Comparison of ENCODE assay signal across 8 cellular contexts in the genomic region with DNA sequence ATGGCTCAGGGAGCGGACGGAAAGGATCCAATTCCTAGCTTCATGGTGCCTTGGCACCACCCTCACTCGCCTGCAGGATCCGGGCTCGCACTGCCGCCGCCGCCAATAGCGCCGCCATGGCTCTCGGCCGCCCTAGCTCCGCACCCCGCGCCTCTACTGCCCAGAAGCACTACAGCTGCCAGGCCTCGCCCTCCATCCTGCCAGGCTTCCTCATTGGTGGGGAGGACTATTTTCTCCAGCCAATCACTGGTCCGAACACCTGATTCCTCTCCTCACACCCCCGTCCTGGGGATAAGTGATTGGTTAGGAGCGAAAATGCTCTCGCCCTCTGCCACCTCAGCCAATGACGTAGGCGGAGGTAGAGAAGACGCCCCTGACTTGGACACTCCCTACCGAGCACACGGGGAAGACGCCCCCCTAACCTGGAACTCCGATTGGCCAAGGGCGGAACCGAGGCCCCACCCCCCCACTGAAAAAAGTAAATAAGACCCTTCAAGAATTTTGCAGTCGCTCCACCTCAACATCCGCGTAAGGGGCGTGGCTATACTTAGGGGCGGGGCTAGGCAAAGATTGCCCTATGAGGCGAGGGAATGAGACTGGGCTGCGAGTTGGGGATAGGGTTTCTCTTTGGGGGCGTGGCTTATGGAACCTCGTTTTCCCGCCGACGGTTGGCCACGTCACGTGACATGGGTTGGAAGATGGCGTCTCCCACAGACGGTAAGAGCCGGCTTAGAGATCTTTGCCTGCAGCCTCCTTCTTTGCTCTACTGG. TPM values are rescaled to one million over a fixed set of nuclear protein-coding genes. Genes with fewer than 3 reads are reported as not detected.
A peak's percentile ranks its signal among the peaks of the same experiment; 100 is the strongest.
DNase-seq lines count a peak whose midpoint lies in the region; ATAC-seq and TF ChIP-seq lines count a peak whose summit lies in the region.

A gene (minus strand): TSS at position 177 of the 770 bp plus-strand sequence. CDS start 59 bp downstream, at position 118.
A gene with protein sequence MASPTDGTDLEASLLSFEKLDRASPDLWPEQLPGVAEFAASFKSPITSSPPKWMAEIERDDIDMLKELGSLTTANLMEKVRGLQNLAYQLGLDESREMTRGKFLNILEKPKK (plus strand): TSS at position 680 of the 770 bp plus-strand sequence. CDS start 19 bp downstream, at position 699.

- peaks cover 14% of the 10 kb centered on the region for H3K36me3 Mint-ChIP-seq in Caco-2 (ENCODE audit: insufficient read depth, unreplicated experiment)

- no TSS peak for BruUV-seq in Caco-2 (replicated peaks; lab: Mats Ljungman, UMichigan)

- H3K27me3 Mint-ChIP-seq in Caco-2 (ENCODE audit: insufficient read depth, unreplicated experiment): no peaks in the 10 kb centered on the region

- CTCF ChIA-PET in Caco-2 (lab: Charles Lee): no interaction called here
- CTCF ChIA-PET in activated CD8-positive, alpha-beta memory T cell treated with anti-CD3 and anti-CD28 coated beads for 36 hours (lab: Charles Lee): no interaction called here

- intact Hi-C loops in Caco-2 (cut with micrococcal nuclease; ENCODE audit: unreplicated experiment): no loop called here

- H3K9me3 Mint-ChIP-seq in Caco-2 (ENCODE audit: unreplicated experiment): no peaks in the 10 kb centered on the region

- peaks cover 13% of the 10 kb centered on the region for H3K4me1 Mint-ChIP-seq in Caco-2 (ENCODE audit: low read depth, unreplicated experiment)

- POLR2A ChIA-PET in Caco-2 (lab: Charles Lee): interaction anchor here (0.5 to 0.9 kb wide), 3 partner anchors 70 to 198 kb away, joined by 4 read pairs; a partner anchor contains a TSS
- POLR2A ChIA-PET in activated CD8-positive, alpha-beta memory T cell treated with anti-CD3 and anti-CD28 coated beads for 36 hours (lab: Charles Lee): interaction anchor here (0.5 to 1.2 kb wide), 3 partner anchors 10 to 216 kb away, joined by 3 read pairs; no protein-coding TSS in a partner anchor

- DNase-seq in Caco-2: peak; percentile 99 to 100
- peak; percentile 100 for DNase-seq in HT1080 (ENCODE audit: low read depth)
- peak; percentile 99 to 100 for DNase-seq in NOMO-1 (lab: John Stamatoyannopoulos, UW; ENCODE audit: unreplicated experiment in 2 of 2)
- peak; percentile 100 for DNase-seq in effector CD8-positive, alpha-beta T cell (lab: John Stamatoyannopoulos, UW)
- peak; percentile 100 for DNase-seq in lung microvascular endothelial cell (ENCODE audit: low read depth in 2 of 2)
- DNase-seq in stimulated activated CD4-positive, alpha-beta T cell treated with anti-CD3 and anti-CD28 coated beads, TNF-alpha, amount 100 ng/mL, for 48 hours (ENCODE audit: low read depth in 3 of 3): peak; percentile 100

- no peaks in the 10 kb centered on the region; the same call in 1 of the 2 replicates for H3K36me3 ChIP-seq in Caco-2 (ENCODE audit: control insufficient read depth, insufficient read depth, low read length)

- H3K4me3 ChIP-seq in Caco-2 (ENCODE audit: low read depth, low read length): peak within 1 kb of the TSS; percentile 80

- no peaks in the 10 kb centered on the region for H3K27me3 ChIP-seq in Caco-2 (replicated peaks; ENCODE audit: control insufficient read depth, insufficient read depth, low read length)

- H3K4me1 ChIP-seq in Caco-2: peaks cover 14% of the 10 kb centered on the region

- TF ChIP-seq CTCF in Caco-2 (IDR thresholded peaks at IDR 0.05; ENCODE audit: insufficient read depth in 1 of 2, low read depth in 1 of 2, low read length in 1 of 2, severe bottlenecking in 1 of 2, unreplicated experiment in 1 of 2): peak in 1 of 2 experiments; percentile 24

- H3K27ac Mint-ChIP-seq in Caco-2 (ENCODE audit: unreplicated experiment): peak within 1 kb of the TSS; percentile 98

- peak within 1 kb of the TSS; percentile 94 for H3K4me3 Mint-ChIP-seq in Caco-2 (ENCODE audit: unreplicated experiment)

- peak; percentile 88 for ATAC-seq in GM21360 (IDR thresholded peaks at IDR 0.05; ENCODE audit: unreplicated experiment)

- H3K9me3 ChIP-seq in Caco-2: no peaks in the 10 kb centered on the region

RNA-seq across cellular contexts. Expression of the first gene that starts in this region (rescaled TPM):
- total RNA-seq in Caco-2 (2022) (25.9 and 30.0 TPM in 2 replicates), lung microvascular endothelial cell (9.8 and 17.9 TPM in 2 replicates)
- total RNA-seq in HT1080 (2014; rRNA removed; shearing (Covaris generic)): 1.4 TPM in 2 replicates
- polyA plus RNA-seq in HT1080 (2015; cell fraction: cytosol; rRNA removed): 4.4 and 4.8 TPM in 2 replicates
- polyA plus RNA-seq in HT1080 (2015; cell fraction: nucleus; rRNA removed): 7.3 and 7.6 TPM in 2 replicates
- 10 to 100 TPM; 12.3 to 12.4 TPM for total RNA-seq in activated CD8-positive, alpha-beta memory T cell treated with anti-CD3 and anti-CD28 coated beads for 36 hours

RNA-seq across cellular contexts. Expression of the second gene that starts in this region (rescaled TPM):
- total RNA-seq in Caco-2 (2022): 11.3 and 11.8 TPM in 2 replicates
- total RNA-seq in HT1080 (2014; rRNA removed; shearing (Covaris generic)): 6.6 and 8.7 TPM in 2 replicates
- polyA plus RNA-seq in HT1080 (2015; cell fraction: cytosol; rRNA removed): 5.7 and 7.3 TPM in 2 replicates
- polyA plus RNA-seq in HT1080 (2015; cell fraction: nucleus; rRNA removed): 4.5 and 6.2 TPM in 2 replicates
- total RNA-seq in activated CD8-positive, alpha-beta memory T cell treated with anti-CD3 and anti-CD28 coated beads for 36 hours: 10 to 100 TPM; 16.6 to 17.7 TPM
- 6.5 and 10.3 TPM in 2 replicates for total RNA-seq in lung microvascular endothelial cell

Comparison
In these comparisons a context has a peak if more than half of its experiments do, and no peak if none do; other contexts are left out.
1. Peak in every context shown above with its lines: DNase-seq, ATAC-seq and H3K4me3 ChIP-seq.